Comparison of ENCODE assay signal across 8 cellular contexts in genomic region chr3:128572644-128573105, GRCh38.
DNase-seq lines count a peak whose midpoint lies in the region; ATAC-seq, FAIRE-seq and TF ChIP-seq lines count a peak whose summit lies in the region.

No MANE protein-coding gene starts in this region.

- H3K27me3 ChIP-seq in OCI-LY3 (ENCODE audit: low read depth, low read length): peaks cover 3% of the 10 kb centered on the region; the same call in 1 of the 2 replicates
- H3K27me3 ChIP-seq in endothelial cell of umbilical vein (ENCODE audit: control insufficient read depth in 2 of 2, insufficient read depth in 2 of 2, low read length in 2 of 2): peaks cover 16 to 50% of the 10 kb centered on the region in 2 experiments

- no peak for TF ChIP-seq POLR2A in endothelial cell of umbilical vein (IDR thresholded peaks at IDR 0.05; ENCODE audit: low read depth, low read length)

- intact Hi-C loops in endothelial cell of umbilical vein (cut with micrococcal nuclease): loop anchor here (1.0 kb wide), 1 partner anchor 17 kb away; no protein-coding TSS in a partner anchor

- H3K36me3 ChIP-seq in OCI-LY3 (replicated peaks; ENCODE audit: low read depth, low read length) (no peaks in the 10 kb centered on the region), endothelial cell of umbilical vein (ENCODE audit: control insufficient read depth in 2 of 2, extremely low read depth in 1 of 2, insufficient read depth in 2 of 2, low read length in 2 of 2) (no peaks in the 10 kb centered on the region)

- H3K4me2 ChIP-seq in OCI-LY3 (ENCODE audit: low read length) (peak overlapping the region; percentile 83), endothelial cell of umbilical vein (ENCODE audit: insufficient read depth, low read length) (no peak overlapping the region)

- peak overlapping the region; percentile 49 for H3K4me3 ChIP-seq in OCI-LY3 (ENCODE audit: low read length)
- H3K4me3 ChIP-seq in endothelial cell of umbilical vein (replicated peaks in 1 of 3; ENCODE audit: insufficient read depth in 1 of 3, low read depth in 1 of 3, low read length in 3 of 3): no peak overlapping the region

- dilution Hi-C loops in endothelial cell of umbilical vein (cut with MboI; ENCODE audit: extremely low pct_ligation_motif_present, low sequenced_read_pairs): no loop called here

- CTCF ChIA-PET in endothelial cell of umbilical vein (lab: Charles Lee): interaction anchor here (0.6 to 4.4 kb wide), 19 partner anchors 9 to 402 kb away, joined by 3 to 22 read pairs (median 4); no protein-coding TSS in a partner anchor

- H3K79me2 ChIP-seq in OCI-LY3 (ENCODE audit: low read length) (no peaks in the 10 kb centered on the region), endothelial cell of umbilical vein (ENCODE audit: control insufficient read depth, insufficient read depth, low read length) (no peaks in the 10 kb centered on the region)

- H3K4me1 ChIP-seq in OCI-LY3 (ENCODE audit: low read length) (peaks cover 25% of the 10 kb centered on the region), endothelial cell of umbilical vein (ENCODE audit: control insufficient read depth, extremely low read depth, insufficient read depth, low read length) (peaks cover 22% of the 10 kb centered on the region)

- peak; percentile 64 for DNase-seq in activated CD4-positive, alpha-beta T cell treated with anti-CD3 and anti-CD28 coated beads for 48 hours
- no peak for DNase-seq in activated CD4-positive, alpha-beta T cell treated with anti-CD3 and anti-CD28 coated beads for 1 hour
- DNase-seq in endothelial cell of umbilical vein (ENCODE audit: low read depth, low spot score): no peak
- peak; percentile 24 to 28 for DNase-seq in stimulated activated CD8-positive, alpha-beta memory T cell treated with anti-CD3 and anti-CD28 coated beads, Interleukin-2, amount 100 ng/mL, for 48 hours (ENCODE audit: low read depth in 2 of 2)
- no peak for DNase-seq in C1 segment of cervical spinal cord (lab: John Stamatoyannopoulos, UW)

- H3K9me3 ChIP-seq in OCI-LY3 (ENCODE audit: insufficient read depth, low read length): no peaks in the 10 kb centered on the region
- no peaks in the 10 kb centered on the region for H3K9me3 ChIP-seq in endothelial cell of umbilical vein (replicated peaks; ENCODE audit: control insufficient read depth, insufficient read depth, low read length)

- H3K27ac ChIP-seq in OCI-LY3 (ENCODE audit: low read length): peak overlapping the region; percentile 52; the same call in 1 of the 2 replicates
- H3K27ac ChIP-seq in endothelial cell of umbilical vein (ENCODE audit: insufficient read depth, low read depth, low read length): no peak overlapping the region

- H3K9ac ChIP-seq in OCI-LY3 (ENCODE audit: low read length) (peak overlapping the region; percentile 45; the same call in 1 of the 2 replicates), endothelial cell of umbilical vein (replicated peaks; ENCODE audit: extremely low read depth, insufficient read depth, low read length) (no peak overlapping the region)

- no peak overlapping the region for H2AFZ ChIP-seq in OCI-LY3 (ENCODE audit: low read depth, low read length)
- no peak overlapping the region for H2AFZ ChIP-seq in endothelial cell of umbilical vein (ENCODE audit: low read depth, low read length)

- no TSS peak for BruUV-seq in endothelial cell of umbilical vein (replicated peaks; lab: Mats Ljungman, UMichigan)

- POLR2A ChIA-PET in endothelial cell of umbilical vein (lab: Charles Lee): interaction anchor here (0.6 kb wide), 1 partner anchor 466 kb away, joined by 3 read pairs; no protein-coding TSS in a partner anchor

- H4K20me1 ChIP-seq in OCI-LY3 (ENCODE audit: insufficient read depth, low read length) (no peaks in the 10 kb centered on the region), endothelial cell of umbilical vein (replicated peaks; ENCODE audit: control insufficient read depth, extremely low read depth, insufficient read depth, low read length) (no peaks in the 10 kb centered on the region)

- FAIRE-seq in endothelial cell of umbilical vein (lab: Jason Lieb, UNC): no peak

- no peaks in the 10 kb centered on the region for H3K9me1 ChIP-seq in endothelial cell of umbilical vein (replicated peaks; ENCODE audit: control insufficient read depth, extremely low read depth, insufficient read depth, low read length)

- no peak for ATAC-seq in HG03159 (IDR thresholded peaks at IDR 0.05; ENCODE audit: unreplicated experiment)
- ATAC-seq in GM18498 (IDR thresholded peaks at IDR 0.05; ENCODE audit: unreplicated experiment): no peak

- TF ChIP-seq CTCF in OCI-LY3 (IDR thresholded peaks at IDR 0.05; ENCODE audit: low read depth, low read length) (peak; percentile 54), endothelial cell of umbilical vein (IDR thresholded peaks at IDR 0.05; ENCODE audit: extremely low read depth in 1 of 2, insufficient read depth in 1 of 2, low read depth in 1 of 2, low read length in 2 of 2) (peak; percentile 23 to 24)

TF ChIP-seq in endothelial cell of umbilical vein, 7 proteins besides CTCF, POLR2A, EP300 and RAD21:
- TF ChIP-seq EZH2 (IDR thresholded peaks at IDR 0.05; ENCODE audit: borderline replicate concordance, low read depth, low read length, severe bottlenecking) (no peak), FOS (IDR thresholded peaks at IDR 0.05; ENCODE audit: borderline replicate concordance, insufficient read depth, low read length) (no peak), MAX (IDR thresholded peaks at IDR 0.05; ENCODE audit: insufficient read depth, insufficient read length) (no peak), MYC (IDR thresholded peaks at IDR 0.05; ENCODE audit: low read depth, low read length) (no peak), POLR2AphosphoS5 (IDR thresholded peaks at IDR 0.05; ENCODE audit: insufficient read depth, low read depth, low read length) (no peak), GATA2 (IDR thresholded peaks at IDR 0.05; ENCODE audit: insufficient read depth, insufficient read length, low read depth, low read length) (no peak), JUN (IDR thresholded peaks at IDR 0.05; ENCODE audit: borderline replicate concordance, insufficient read depth, insufficient read length, low read depth) (no peak)

Comparison
In these comparisons a context has a peak if more than half of its experiments do, and no peak if none do; other contexts are left out.
1. DNase-seq: peak in activated CD4-positive, alpha-beta T cell treated with anti-CD3 and anti-CD28 coated beads for 48 hours (single experiment) and stimulated activated CD8-positive, alpha-beta memory T cell treated with anti-CD3 and anti-CD28 coated beads, Interleukin-2, amount 100 ng/mL, for 48 hours (2 of 2); none in activated CD4-positive, alpha-beta T cell treated with anti-CD3 and anti-CD28 coated beads for 1 hour (single experiment), endothelial cell of umbilical vein (single experiment) and C1 segment of cervical spinal cord (0 of 14).